Comparison of ENCODE assay signal across 7 cellular contexts in genomic region chr1:12549460-12550349, GRCh38.
DNase-seq lines count a peak whose midpoint lies in the region; ATAC-seq, FAIRE-seq and TF ChIP-seq lines count a peak whose summit lies in the region.

No MANE protein-coding gene starts in this region.

- H3K9me3 ChIP-seq in MM.1S (replicated peaks; ENCODE audit: insufficient read depth, low read length): no peaks in the 10 kb centered on the region

- no peak overlapping the region for H2AFZ ChIP-seq in MM.1S (ENCODE audit: low read length)

- no peaks in the 10 kb centered on the region for H3K79me2 ChIP-seq in MM.1S (ENCODE audit: low read length)

- TF ChIP-seq CTCF in MM.1S (IDR thresholded peaks at IDR 0.05; ENCODE audit: low read length) (no peak), GM10248 (IDR thresholded peaks at IDR 0.05; ENCODE audit: control extremely low read depth, extremely low read depth, low read depth, missing control alignments) (no peak)

- no peak overlapping the region for H3K4me3 ChIP-seq in MM.1S (ENCODE audit: low read length)

- H3K27me3 ChIP-seq in MM.1S (replicated peaks; ENCODE audit: insufficient read depth, low read length): peaks cover 4% of the 10 kb centered on the region; the same call in 1 of the 2 replicates

- H3K36me3 ChIP-seq in MM.1S (replicated peaks; ENCODE audit: insufficient read depth, low read length): no peaks in the 10 kb centered on the region

- H3K4me1 ChIP-seq in MM.1S (ENCODE audit: low read length): no peaks in the 10 kb centered on the region

- no peak for FAIRE-seq in H54 (lab: Jason Lieb, UNC)

- no peak overlapping the region for H3K9ac ChIP-seq in MM.1S (ENCODE audit: low read length)

- no peaks in the 10 kb centered on the region for H3K9me2 ChIP-seq in MM.1S (replicated peaks; ENCODE audit: insufficient read depth, low read length)

- POLR2A ChIA-PET in GM10248 (lab: Yijun Ruan, JAX): no interaction called here

- H3K4me2 ChIP-seq in MM.1S (ENCODE audit: low read depth, low read length): no peak overlapping the region

- H3K27ac ChIP-seq in epithelial cell of prostate: no peak overlapping the region
- H3K27ac ChIP-seq in MM.1S (ENCODE audit: low read length): no peak overlapping the region

- H4K20me1 ChIP-seq in MM.1S (ENCODE audit: insufficient read depth, low read length): no peaks in the 10 kb centered on the region

- DNase-seq in H54 (ENCODE audit: insufficient read length, low spot score): peak; percentile 60
- peak; percentile 55 for DNase-seq in NCI-H748 (lab: John Stamatoyannopoulos, UW; ENCODE audit: unreplicated experiment)
- peak; percentile 90 for DNase-seq in epithelial cell of prostate (ENCODE audit: low read depth, low spot score)
- DNase-seq in non-pigmented ciliary epithelial cell (ENCODE audit: low read depth): peak; percentile 91
- DNase-seq in MM.1S: no peak
- DNase-seq in GM10248 (ENCODE audit: extremely low spot score): no peak

- CTCF ChIA-PET in GM10248 (lab: Yijun Ruan, JAX): no interaction called here

- no peak for ATAC-seq in GM21526 (IDR thresholded peaks at IDR 0.05; ENCODE audit: low FRiP score, unreplicated experiment)

- TF ChIP-seq POLR2A in H54 (IDR thresholded peaks at IDR 0.05; ENCODE audit: low read depth, low read length): no peak

- no peaks in the 10 kb centered on the region for H3F3A ChIP-seq in MM.1S (ENCODE audit: insufficient read depth, low read length)

Comparison
In these comparisons a context has a peak if more than half of its experiments do, and no peak if none do; other contexts are left out.
1. DNase-seq: peak in H54 (single experiment), NCI-H748 (single experiment), epithelial cell of prostate (single experiment) and non-pigmented ciliary epithelial cell (single experiment); none in MM.1S (single experiment) and GM10248 (single experiment).